In the genomic region with DNA sequence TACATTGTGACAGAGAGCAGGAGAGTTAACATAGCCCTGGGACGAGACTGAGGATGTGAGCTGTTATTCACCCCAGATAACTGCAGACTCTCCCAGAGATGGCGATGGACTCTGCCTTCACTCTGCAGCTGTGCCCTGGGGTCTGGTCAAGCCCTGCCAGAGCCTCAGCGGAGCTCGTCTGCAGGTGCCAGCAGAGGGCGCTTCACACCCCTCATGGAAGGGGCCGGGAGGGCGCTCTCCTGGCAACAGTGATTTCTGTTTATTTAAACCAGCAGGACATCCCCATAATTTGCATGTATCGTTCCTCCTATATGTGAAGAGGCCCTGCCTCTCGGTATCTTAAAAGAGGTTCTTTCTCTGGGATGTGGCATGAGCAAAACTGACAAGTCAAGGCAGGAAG, we compare ENCODE assay signal across 8 cellular contexts.
DNase-seq lines count a peak whose midpoint lies in the region; ATAC-seq, FAIRE-seq and TF ChIP-seq lines count a peak whose summit lies in the region.
"Not testable (repeated sequence)": the region's sequence is repeated elsewhere in the genome, so short reads cannot be mapped to it uniquely, and the experiment has no call there.

No MANE protein-coding gene starts in this region.

- not testable (repeated sequence) for H3K27me3 ChIP-seq in GM23338 (ENCODE audit: insufficient read depth)

- H3K79me2 ChIP-seq in GM23338 (replicated peaks; ENCODE audit: insufficient read depth): not testable (repeated sequence)

- not testable (repeated sequence) for H3K4me3 Mint-ChIP-seq in GM23338

- H3K9me3 Mint-ChIP-seq in GM23338: peaks cover 35% of the 10 kb centered on the region

- TF ChIP-seq POLR2A in GM12892 (IDR thresholded peaks at IDR 0.05; ENCODE audit: low read depth, low read length): not testable (repeated sequence)

- not testable (repeated sequence) for H4K20me1 ChIP-seq in GM23338 (replicated peaks; ENCODE audit: insufficient read depth)

- not testable (repeated sequence) for H3K4me1 ChIP-seq in GM23338 (ENCODE audit: insufficient read depth)

- H2AFZ ChIP-seq in GM23338: not testable (repeated sequence)

- not testable (repeated sequence) for H3K27ac Mint-ChIP-seq in GM23338

- H3K9me2 ChIP-seq in GM23338 (ENCODE audit: insufficient read depth): not testable (repeated sequence)

- not testable (repeated sequence) for H3K4me2 ChIP-seq in GM23338

- ATAC-seq in GM19372 (IDR thresholded peaks at IDR 0.05; ENCODE audit: low read depth, unreplicated experiment) (peak; percentile 86), GM23338 (peak; percentile 94), HG02938 (IDR thresholded peaks at IDR 0.05; ENCODE audit: unreplicated experiment) (peak; percentile 64), HG03521 (IDR thresholded peaks at IDR 0.05; ENCODE audit: unreplicated experiment) (peak; percentile 62), SK-N-SH treated with all-trans-retinoic acid at 6 μM for 48 hours (peak; percentile 96), left lobe of liver (peak; percentile 66)

- H3K4me3 ChIP-seq in GM23338: not testable (repeated sequence)

- H3K4me1 Mint-ChIP-seq in GM23338: not testable (repeated sequence)

- H3K27me3 Mint-ChIP-seq in GM23338 (ENCODE audit: insufficient read depth, low read depth, poor library complexity): not testable (repeated sequence)

- peak in 1 of 2 experiments; percentile 18; a peak in 2 of 4 replicates for TF ChIP-seq CTCF in GM23338 (conservative IDR thresholded peaks at IDR 0.05; ENCODE audit: low read depth in 2 of 2)

- not testable (repeated sequence) for H3F3A ChIP-seq in GM23338 (replicated peaks; ENCODE audit: low read depth)

- not testable (repeated sequence) for DNase-seq in GM12892 (ENCODE audit: insufficient read length); GM23338 (ENCODE audit: low spot score); left lobe of liver (ENCODE audit: low spot score); urothelium cell line (ENCODE audit: low spot score)

- peak; percentile 90 for FAIRE-seq in GM12892 (lab: Jason Lieb, UNC)
- FAIRE-seq in urothelium cell line (lab: Jason Lieb, UNC): peak; percentile 86

- not testable (repeated sequence) for H3K36me3 ChIP-seq in GM23338 (ENCODE audit: insufficient read depth)

- not testable (repeated sequence) for H3K36me3 Mint-ChIP-seq in GM23338 (ENCODE audit: low read depth)

- H3K27ac ChIP-seq in GM23338 (ENCODE audit: low read depth): not testable (repeated sequence)
